8 cellular contexts compared by ENCODE assay signal in genomic region chr7:66921396-66921917, GRCh38. TPM values are rescaled to one million over a fixed set of nuclear protein-coding genes. Genes with fewer than 3 reads are reported as not detected.
A peak's percentile ranks its signal among the peaks of the same experiment; 100 is the strongest.
DNase-seq lines count a peak whose midpoint lies in the region; ATAC-seq and TF ChIP-seq lines count a peak whose summit lies in the region.

No MANE protein-coding gene starts in this region.

- TF ChIP-seq CTCF in thoracic aorta (IDR thresholded peaks at IDR 0.05) = no peak

- peak overlapping the region; percentile 97 for H3K4me3 ChIP-seq in CD4-positive, CD25-positive, alpha-beta regulatory T cell (ENCODE audit: low read depth, low read length)
- H3K4me3 ChIP-seq in duodenal mucosa (ENCODE audit: low read depth in 1 of 2, low read length in 2 of 2) (peak overlapping the region; percentile 88 to 98), thoracic aorta (peak overlapping the region; percentile 88)

- peaks cover 6% of the 10 kb centered on the region for H3K36me3 ChIP-seq in CD4-positive, CD25-positive, alpha-beta regulatory T cell (ENCODE audit: control insufficient read depth, insufficient read depth, low read length)
- H3K36me3 ChIP-seq in duodenal mucosa (ENCODE audit: control insufficient read depth in 1 of 2, insufficient read depth in 2 of 2, low read length in 2 of 2) (peaks cover 0 to 5% of the 10 kb centered on the region in 2 donors), thoracic aorta (no peaks in the 10 kb centered on the region)

- H3K4me3 Mint-ChIP-seq in CD4-positive, CD25-positive, alpha-beta regulatory T cell = peak overlapping the region; percentile 98 to 99 (median 98)
- H3K4me3 Mint-ChIP-seq in T-helper 2 cell treated with Interferon-gamma antibody and Interleukin-4, amounts not matched to agents 5 μg/mL and 100 μg/mL, for 36 hours = peak overlapping the region; percentile 90
- H3K4me3 Mint-ChIP-seq in memory B cell = peak overlapping the region; percentile 97

- H3K36me3 Mint-ChIP-seq in CD4-positive, CD25-positive, alpha-beta regulatory T cell = peaks cover 7% of the 10 kb centered on the region
- peaks cover 16% of the 10 kb centered on the region for H3K36me3 Mint-ChIP-seq in T-helper 2 cell treated with Interferon-gamma antibody and Interleukin-4, amounts not matched to agents 5 μg/mL and 100 μg/mL, for 36 hours (ENCODE audit: low read depth)
- H3K36me3 Mint-ChIP-seq in memory B cell = peaks cover 6% of the 10 kb centered on the region

- H3K9me3 Mint-ChIP-seq in CD4-positive, CD25-positive, alpha-beta regulatory T cell = peaks cover 0 to 5% (median 0%) of the 10 kb centered on the region in 7 donors
- H3K9me3 Mint-ChIP-seq in T-helper 2 cell treated with Interferon-gamma antibody and Interleukin-4, amounts not matched to agents 5 μg/mL and 100 μg/mL, for 36 hours = no peaks in the 10 kb centered on the region
- H3K9me3 Mint-ChIP-seq in memory B cell = no peaks in the 10 kb centered on the region

- H3K4me1 ChIP-seq in CD4-positive, CD25-positive, alpha-beta regulatory T cell (ENCODE audit: control insufficient read depth, insufficient read depth, low read length, poor library complexity, severe bottlenecking) = peaks cover 27% of the 10 kb centered on the region
- H3K4me1 ChIP-seq in duodenal mucosa (ENCODE audit: control insufficient read depth in 1 of 2, insufficient read depth in 2 of 2, low read length in 2 of 2) (peaks cover 7 to 18% of the 10 kb centered on the region in 2 donors), thoracic aorta (ENCODE audit: control insufficient read depth in 1 of 2, low read depth in 2 of 2) (peaks cover 32 to 41% of the 10 kb centered on the region in 2 donors)

- DNase-seq in CD4-positive, CD25-positive, alpha-beta regulatory T cell = no peak
- DNase-seq in T-helper 2 cell treated with Interferon-gamma antibody and Interleukin-4, amounts not matched to agents 5 μg/mL and 100 μg/mL, for 36 hours (ENCODE audit: low spot score) = peak; percentile 13
- peak in 1 of 2 donors; percentile 18 for DNase-seq in memory B cell (ENCODE audit: low spot score in 2 of 2)
- DNase-seq in thoracic aorta (ENCODE audit: low spot score) = no peak
- no peak for DNase-seq in DMS114 treated with DMSO at 0.1 percent for 48 hours (lab: John Stamatoyannopoulos, UW; ENCODE audit: unreplicated experiment)

- peak overlapping the region; percentile 82 for H3K27ac ChIP-seq in CD4-positive, CD25-positive, alpha-beta regulatory T cell (ENCODE audit: insufficient read depth, low read length, poor library complexity, severe bottlenecking)
- peak overlapping the region; percentile 67 for H3K27ac ChIP-seq in duodenal mucosa (ENCODE audit: low read depth, low read length)
- peak overlapping the region; percentile 55 to 71 for H3K27ac ChIP-seq in thoracic aorta

- peak overlapping the region; percentile 93 to 99 (median 99) for H3K27ac Mint-ChIP-seq in CD4-positive, CD25-positive, alpha-beta regulatory T cell
- peak overlapping the region; percentile 94 for H3K27ac Mint-ChIP-seq in T-helper 2 cell treated with Interferon-gamma antibody and Interleukin-4, amounts not matched to agents 5 μg/mL and 100 μg/mL, for 36 hours
- peak overlapping the region; percentile 89 for H3K27ac Mint-ChIP-seq in memory B cell

- no peaks in the 10 kb centered on the region for H3K27me3 ChIP-seq in CD4-positive, CD25-positive, alpha-beta regulatory T cell (ENCODE audit: control insufficient read depth, insufficient read depth, low read length)
- H3K27me3 ChIP-seq in duodenal mucosa (ENCODE audit: control insufficient read depth in 1 of 2, insufficient read depth in 2 of 2, low read length in 2 of 2) (no peaks in the 10 kb centered on the region), thoracic aorta (replicated peaks; ENCODE audit: insufficient read depth) (no peaks in the 10 kb centered on the region)

- peak overlapping the region; percentile 87 to 96 for H3K9ac ChIP-seq in duodenal mucosa (ENCODE audit: low read depth in 1 of 2, low read length in 2 of 2)

- H3K4me1 Mint-ChIP-seq in CD4-positive, CD25-positive, alpha-beta regulatory T cell = peaks cover 11 to 50% (median 31%) of the 10 kb centered on the region in 4 donors
- peaks cover 21% of the 10 kb centered on the region for H3K4me1 Mint-ChIP-seq in T-helper 2 cell treated with Interferon-gamma antibody and Interleukin-4, amounts not matched to agents 5 μg/mL and 100 μg/mL, for 36 hours (ENCODE audit: low read depth)
- H3K4me1 Mint-ChIP-seq in memory B cell = peaks cover 23% of the 10 kb centered on the region

- no peaks in the 10 kb centered on the region for H3K9me3 ChIP-seq in CD4-positive, CD25-positive, alpha-beta regulatory T cell (ENCODE audit: control insufficient read depth in 2 of 2, low read length in 2 of 2)
- H3K9me3 ChIP-seq in duodenal mucosa (ENCODE audit: control insufficient read depth in 1 of 2, low read length in 2 of 2) (no peaks in the 10 kb centered on the region), thoracic aorta (no peaks in the 10 kb centered on the region)

- H3K27me3 Mint-ChIP-seq in CD4-positive, CD25-positive, alpha-beta regulatory T cell = peaks cover 13% of the 10 kb centered on the region
- peaks cover 2% of the 10 kb centered on the region for H3K27me3 Mint-ChIP-seq in T-helper 2 cell treated with Interferon-gamma antibody and Interleukin-4, amounts not matched to agents 5 μg/mL and 100 μg/mL, for 36 hours (ENCODE audit: low read depth)
- H3K27me3 Mint-ChIP-seq in memory B cell = no peaks in the 10 kb centered on the region

- ATAC-seq in CD4-positive, CD25-positive, alpha-beta regulatory T cell (ENCODE audit: low read depth in 2 of 2) = no peak
- ATAC-seq in GM19395 (IDR thresholded peaks at IDR 0.05; ENCODE audit: unreplicated experiment) (peak; percentile 30), HG03521 (IDR thresholded peaks at IDR 0.05; ENCODE audit: unreplicated experiment) (peak; percentile 30), memory B cell (ENCODE audit: low read depth) (peak; percentile 26), thoracic aorta (ENCODE audit: insufficient number of reproducible peaks, low FRiP score, low read depth) (peak; percentile 34)

RNA-seq across cellular contexts. Expression of gene TMEM248, which starts 0.4 kb away (rescaled TPM):
- total RNA-seq in CD4-positive, CD25-positive, alpha-beta regulatory T cell = 87.3 TPM
- polyA plus RNA-seq in CD4-positive, CD25-positive, alpha-beta regulatory T cell = 100 to 1,000 TPM; 103 to 152 (median 116) TPM
- 100 to 1,000 TPM; 108 to 130 TPM for total RNA-seq in thoracic aorta

Comparison
In these comparisons a context has a peak if more than half of its experiments do, and no peak if none do; other contexts are left out.
1. ATAC-seq: peak in GM19395 (single experiment), HG03521 (single experiment), memory B cell (single experiment) and thoracic aorta (single experiment); none in CD4-positive, CD25-positive, alpha-beta regulatory T cell (0 of 2).
2. Peak in every context shown above with its lines, with median percentiles within 50 percentile points of each other: H3K27ac ChIP-seq, H3K4me3 ChIP-seq, H3K27ac Mint-ChIP-seq and H3K4me3 Mint-ChIP-seq.